In the genomic region with DNA sequence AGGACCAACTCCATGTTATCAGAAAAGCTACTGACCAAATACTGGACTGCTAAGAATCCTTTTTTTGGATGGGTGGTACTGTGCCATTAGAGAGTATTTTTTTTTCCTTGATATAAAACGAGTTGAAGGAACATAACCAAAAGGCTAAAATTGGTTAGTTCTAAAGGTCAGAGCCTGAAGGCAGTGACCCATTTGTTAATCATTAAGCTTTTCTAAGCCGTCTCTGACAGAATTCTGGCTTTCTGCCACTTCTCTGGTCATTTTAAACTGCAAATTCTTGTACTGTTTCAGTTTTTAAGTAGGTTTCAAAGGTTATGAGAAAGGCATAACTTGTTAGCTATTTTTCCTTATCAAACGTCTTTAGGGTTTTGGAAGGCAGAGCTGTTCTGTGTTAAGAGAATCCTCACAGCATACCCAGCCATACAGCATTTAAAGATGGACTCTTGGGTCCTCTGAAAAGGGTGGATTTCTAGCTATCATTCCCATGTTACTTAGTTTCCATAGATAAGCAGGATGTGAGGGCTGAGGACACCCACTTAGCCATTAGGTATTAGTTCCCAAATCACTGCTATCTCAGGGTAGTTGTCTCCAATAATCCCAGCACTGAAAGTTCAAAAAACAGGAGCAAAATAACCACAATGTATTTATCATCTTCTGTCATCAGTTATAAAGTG, we compare ENCODE assay signal across 9 cellular contexts.
DNase-seq lines count a peak whose midpoint lies in the region; ATAC-seq and TF ChIP-seq lines count a peak whose summit lies in the region.
"Had no signal": no experiment of that assay in that cellular context is flagged by ENCODE, and none has a peak within 500 bp of the region (broad histone marks: within the 10 kb centered on the region; RNA-seq: fewer than 3 reads in every experiment).

No MANE protein-coding gene starts in this region.

- peaks cover 25% of the 10 kb centered on the region for H3K4me1 Mint-ChIP-seq in T-helper 2 cell treated with Interferon-gamma antibody and Interleukin-4, amounts not matched to agents 5 μg/mL and 100 μg/mL, for 36 hours (ENCODE audit: low read depth)

- WGBS in sigmoid colon, 2 donors: 0 to 3% methylated on average over 3 of the region's 3 CpGs

- no peaks in the 10 kb centered on the region for H3K9me3 ChIP-seq in sigmoid colon

- H3K9me3 Mint-ChIP-seq in T-helper 2 cell treated with Interferon-gamma antibody and Interleukin-4, amounts not matched to agents 5 μg/mL and 100 μg/mL, for 36 hours: peaks cover 14% of the 10 kb centered on the region

- peak; percentile 39 for ATAC-seq in GM21737 (IDR thresholded peaks at IDR 0.05; ENCODE audit: unreplicated experiment)

- no peaks in the 10 kb centered on the region for H3K27me3 ChIP-seq in sigmoid colon

- no peak for TF ChIP-seq EP300 in sigmoid colon (IDR thresholded peaks at IDR 0.05)

- peak overlapping the region; percentile 48 to 63 (median 52) for H3K27ac ChIP-seq in sigmoid colon

- no peak overlapping the region for H3K27ac Mint-ChIP-seq in T-helper 2 cell treated with Interferon-gamma antibody and Interleukin-4, amounts not matched to agents 5 μg/mL and 100 μg/mL, for 36 hours
- H3K27ac Mint-ChIP-seq: nephron had no signal

- H3K4me1 ChIP-seq in sigmoid colon: peaks cover 0 to 29% (median 18%) of the 10 kb centered on the region in 4 donors

- H3K4me3 Mint-ChIP-seq in T-helper 2 cell treated with Interferon-gamma antibody and Interleukin-4, amounts not matched to agents 5 μg/mL and 100 μg/mL, for 36 hours: no peak overlapping the region

- DNase-seq in GM12865 (ENCODE audit: low read depth) (peak; percentile 83), LHCN-M2 (ENCODE audit: low read depth) (peak; percentile 19), epithelial cell of proximal tubule (ENCODE audit: low read depth) (peak; percentile 58), sigmoid colon (no peak), midbrain (lab: John Stamatoyannopoulos, UW) (no peak), DMS153 treated with DMSO at 0.1 percent for 48 hours (lab: John Stamatoyannopoulos, UW; ENCODE audit: unreplicated experiment) (no peak)
- no peak for DNase-seq in T-helper 2 cell treated with Interferon-gamma antibody and Interleukin-4, amounts not matched to agents 5 μg/mL and 100 μg/mL, for 36 hours (ENCODE audit: low spot score)

- H3K27me3 Mint-ChIP-seq in T-helper 2 cell treated with Interferon-gamma antibody and Interleukin-4, amounts not matched to agents 5 μg/mL and 100 μg/mL, for 36 hours (ENCODE audit: low read depth): no peaks in the 10 kb centered on the region

- intact Hi-C loops in sigmoid colon (cut with DNase I): loop anchor here (5.0 to 10.0 kb wide), 2 partner anchors 252 to 524 kb away; partner anchors contain the start of genes KLLN and PTEN

- H3K36me3 Mint-ChIP-seq in T-helper 2 cell treated with Interferon-gamma antibody and Interleukin-4, amounts not matched to agents 5 μg/mL and 100 μg/mL, for 36 hours (ENCODE audit: low read depth): peaks cover 13% of the 10 kb centered on the region

- TF ChIP-seq POLR2A in sigmoid colon (IDR thresholded peaks at IDR 0.05): no peak

- H3K4me3 ChIP-seq in GM12865 (ENCODE audit: low read depth, low read length) (peak overlapping the region; percentile 41), epithelial cell of proximal tubule (ENCODE audit: low read depth, low read length) (peak overlapping the region; percentile 35), sigmoid colon (peak overlapping the region in 1 of 4 donors; percentile 27)

- TF ChIP-seq CTCF in GM12865 (IDR thresholded peaks at IDR 0.05; ENCODE audit: insufficient read depth, low read depth, low read length, missing control alignments) (no peak), epithelial cell of proximal tubule (conservative IDR thresholded peaks at IDR 0.05; ENCODE audit: low read depth, low read length) (no peak), sigmoid colon (IDR thresholded peaks at IDR 0.05) (no peak)

- no peaks in the 10 kb centered on the region for H3K36me3 ChIP-seq in sigmoid colon

Comparison
In these comparisons a context has a peak if more than half of its experiments do, and no peak if none do; other contexts are left out.
1. DNase-seq: peak in GM12865 (single experiment), LHCN-M2 (single experiment) and epithelial cell of proximal tubule (single experiment); none in sigmoid colon (single experiment), T-helper 2 cell treated with Interferon-gamma antibody and Interleukin-4, amounts not matched to agents 5 μg/mL and 100 μg/mL, for 36 hours (single experiment), midbrain (single experiment) and DMS153 treated with DMSO at 0.1 percent for 48 hours (single experiment).